Comparison of ENCODE assay signal across 23 cellular contexts in the genomic region with DNA sequence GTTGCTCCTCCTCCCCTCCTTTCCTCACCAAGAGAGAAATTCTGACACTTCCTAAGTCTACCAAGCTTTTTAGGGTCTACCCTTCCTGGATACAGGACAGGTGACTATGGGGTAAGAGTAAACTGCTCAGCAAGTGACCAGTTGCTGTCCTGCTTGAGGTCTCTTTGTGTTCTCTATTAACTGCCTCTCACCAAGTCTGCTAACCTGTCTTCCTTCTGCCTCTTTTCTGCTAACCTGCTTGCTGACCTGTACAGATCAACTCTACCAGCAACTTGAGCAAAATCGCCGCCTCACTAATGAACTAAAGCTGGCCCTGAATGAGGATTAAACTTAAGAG. TPM values are rescaled to one million over a fixed set of nuclear protein-coding genes. Genes with fewer than 3 reads are reported as not detected.
DNase-seq lines count a peak whose midpoint lies in the region; ATAC-seq, FAIRE-seq and TF ChIP-seq lines count a peak whose summit lies in the region.
"Had no signal": no experiment of that assay in that cellular context is flagged by ENCODE, and none has a peak within 500 bp of the region (broad histone marks: within the 10 kb centered on the region; RNA-seq: fewer than 3 reads in every experiment).

No MANE protein-coding gene starts in this region.

- CTCF ChIA-PET in Calu3 (lab: Charles Lee), result interaction anchor here (0.6 kb wide), 1 partner anchor 423 kb away, joined by 3 read pairs; no protein-coding TSS in a partner anchor

- FAIRE-seq in astrocyte (lab: Jason Lieb, UNC), result no peak
- FAIRE-seq: colon, endometrium, islet of Langerhans, K562, TTC549 had no signal

- H4K20me1 ChIP-seq in astrocyte (ENCODE audit: insufficient read depth, low read length), result peaks cover 71% of the 10 kb centered on the region
- H4K20me1 ChIP-seq in hepatocyte (ENCODE audit: insufficient read depth, poor library complexity, severe bottlenecking), result no peaks in the 10 kb centered on the region

- intact Hi-C loops in Calu3 (cut with micrococcal nuclease; ENCODE audit: unreplicated experiment), result no loop called here
- intact Hi-C loops in psoas muscle (cut with DNase I), result no loop called here

- H3K36me3 Mint-ChIP-seq in Calu3 (ENCODE audit: insufficient read depth, unreplicated experiment), result peaks cover 90% of the 10 kb centered on the region
- H3K36me3 Mint-ChIP-seq in astrocyte (ENCODE audit: low read depth, unreplicated experiment), result peaks cover 22% of the 10 kb centered on the region
- H3K36me3 Mint-ChIP-seq: activated naive CD4-positive, alpha-beta T cell treated with anti-CD3 and anti-CD28 coated beads, Interleukin-2, amount 50 U/mL, for 72 hours had no signal

- peaks cover 14% of the 10 kb centered on the region for H3K4me1 ChIP-seq in astrocyte (ENCODE audit: insufficient read depth, low read length)
- peaks cover 0 to 38% of the 10 kb centered on the region in 2 donors for H3K4me1 ChIP-seq in right atrium auricular region
- peaks cover 12% of the 10 kb centered on the region for H3K4me1 ChIP-seq in psoas muscle
- H3K4me1 ChIP-seq in hepatocyte (ENCODE audit: insufficient read depth), result peaks cover 3% of the 10 kb centered on the region
- H3K4me1 ChIP-seq: vagina had no signal

- 95 to 100% (median 96%) methylated on average over 2 of the region's 2 CpGs for WGBS in psoas muscle, 3 donors
- WGBS in hepatocyte (ENCODE audit: low lambda C conversion rate, missing lambda C conversion rate), result 96% methylated on average over 2 of the region's 2 CpGs

- no peaks in the 10 kb centered on the region for H3K9me2 ChIP-seq in hepatocyte (replicated peaks; ENCODE audit: insufficient read depth)

- peak overlapping the region; percentile 86 for H3K27ac Mint-ChIP-seq in Calu3 (ENCODE audit: unreplicated experiment)
- H3K27ac Mint-ChIP-seq in astrocyte (ENCODE audit: unreplicated experiment), result peak overlapping the region; percentile 76
- H3K27ac Mint-ChIP-seq: activated CD4-positive, alpha-beta T cell treated with anti-CD3 and anti-CD28 coated beads for 36 hours; activated naive CD4-positive, alpha-beta T cell treated with anti-CD3 and anti-CD28 coated beads, Interleukin-2, amount 50 U/mL, for 72 hours; activated T-cell treated with anti-CD3 and anti-CD28 coated beads, Interleukin-2, amount 50 U/mL, for 72 hours; CD14-positive monocyte; natural killer cell; T-cell had no signal

- H3K27ac ChIP-seq in astrocyte (ENCODE audit: low read depth, low read length) (peak overlapping the region; percentile 15), right atrium auricular region (peak overlapping the region; percentile 49 to 71), psoas muscle (peak overlapping the region; percentile 65), hepatocyte (no peak overlapping the region)
- H3K27ac ChIP-seq: vagina had no signal

- TF ChIP-seq CTCF in Calu3 (IDR thresholded peaks at IDR 0.05; ENCODE audit: unreplicated experiment) (no peak), astrocyte (IDR thresholded peaks at IDR 0.05; ENCODE audit: insufficient read depth, low read depth, low read length) (no peak), right atrium auricular region (IDR thresholded peaks at IDR 0.05) (no peak), psoas muscle (IDR thresholded peaks at IDR 0.05) (no peak), hepatocyte (IDR thresholded peaks at IDR 0.05; ENCODE audit: poor library complexity) (no peak)

- H3K9me3 Mint-ChIP-seq in Calu3 (ENCODE audit: low read depth, unreplicated experiment) (no peaks in the 10 kb centered on the region), astrocyte (ENCODE audit: unreplicated experiment) (no peaks in the 10 kb centered on the region)
- H3K9me3 Mint-ChIP-seq: activated naive CD4-positive, alpha-beta T cell treated with anti-CD3 and anti-CD28 coated beads, Interleukin-2, amount 50 U/mL, for 72 hours; activated T-cell treated with anti-CD3 and anti-CD28 coated beads, Interleukin-2, amount 50 U/mL, for 72 hours; CD14-positive monocyte; natural killer cell; T-cell had no signal

- H3K27me3 ChIP-seq in astrocyte (ENCODE audit: insufficient read depth, low read length) (no peaks in the 10 kb centered on the region), right atrium auricular region (no peaks in the 10 kb centered on the region), psoas muscle (ENCODE audit: insufficient read depth in 3 of 3, low read length in 2 of 3) (no peaks in the 10 kb centered on the region), hepatocyte (no peaks in the 10 kb centered on the region)
- H3K27me3 ChIP-seq: vagina had no signal

- H3K4me1 Mint-ChIP-seq in Calu3 (ENCODE audit: low read depth, unreplicated experiment) (peaks cover 40% of the 10 kb centered on the region), astrocyte (ENCODE audit: low read depth, unreplicated experiment) (peaks cover 51% of the 10 kb centered on the region)
- H3K4me1 Mint-ChIP-seq: activated CD4-positive, alpha-beta T cell treated with anti-CD3 and anti-CD28 coated beads for 36 hours; T-cell had no signal

- no peaks in the 10 kb centered on the region for H3K27me3 Mint-ChIP-seq in Calu3 (ENCODE audit: unreplicated experiment)
- no peaks in the 10 kb centered on the region for H3K27me3 Mint-ChIP-seq in astrocyte (ENCODE audit: low read depth, unreplicated experiment)
- H3K27me3 Mint-ChIP-seq: activated CD4-positive, alpha-beta T cell treated with anti-CD3 and anti-CD28 coated beads for 36 hours; T-cell had no signal

- DNase-seq in Calu3 (no peak), astrocyte (ENCODE audit: low read depth) (no peak), right atrium auricular region (ENCODE audit: low spot score) (no peak), psoas muscle (no peak), hepatocyte (ENCODE audit: low spot score) (no peak), NOMO-1 treated with DMSO at 0.1 percent for 48 hours (lab: John Stamatoyannopoulos, UW; ENCODE audit: unreplicated experiment) (no peak)
- DNase-seq in activated naive CD4-positive, alpha-beta T cell treated with anti-CD3 and anti-CD28 coated beads, Interleukin-2, amount 50 U/mL, for 16 hours, result no peak
- DNase-seq: activated CD4-positive, alpha-beta T cell treated with anti-CD3 and anti-CD28 coated beads for 36 hours; activated T-cell treated with anti-CD3 and anti-CD28 coated beads, Interleukin-2, amount 50 U/mL, for 72 hours; GDM1; hippocampal formation; natural killer cell; NCI-H146; T-cell had no signal

- H2AFZ ChIP-seq in astrocyte (ENCODE audit: low read depth, low read length), result no peak overlapping the region
- no peak overlapping the region for H2AFZ ChIP-seq in hepatocyte

- H3K4me3 ChIP-seq in astrocyte (ENCODE audit: insufficient read depth, low read depth, low read length), result no peak overlapping the region
- no peak overlapping the region for H3K4me3 ChIP-seq in right atrium auricular region
- no peak overlapping the region for H3K4me3 ChIP-seq in psoas muscle
- no peak overlapping the region for H3K4me3 ChIP-seq in hepatocyte
- H3K4me3 ChIP-seq: K562, vagina had no signal

- peak overlapping the region; percentile 24 for H3K9ac ChIP-seq in astrocyte (ENCODE audit: low read length)

- ATAC-seq in psoas muscle (peak in 3 of 4 donors; percentile 5 to 14 (median 11)), GM19328 (IDR thresholded peaks at IDR 0.05; ENCODE audit: unreplicated experiment) (no peak)
- ATAC-seq: activated CD4-positive, alpha-beta T cell treated with anti-CD3 and anti-CD28 coated beads for 36 hours; activated naive CD4-positive, alpha-beta T cell treated with anti-CD3 and anti-CD28 coated beads, Interleukin-2, amount 50 U/mL, for 72 hours; activated T-cell treated with anti-CD3 and anti-CD28 coated beads, Interleukin-2, amount 50 U/mL, for 72 hours; K562; natural killer cell; T-cell had no signal

- H3K4me2 ChIP-seq in astrocyte (ENCODE audit: low read length), result no peak overlapping the region
- H3K4me2 ChIP-seq in hepatocyte, result no peak overlapping the region

- no TSS peak for BruUV-seq in Calu3 (replicated peaks; lab: Mats Ljungman, UMichigan)

- H3K9me3 ChIP-seq in astrocyte (ENCODE audit: insufficient read depth, low read depth, low read length) (no peaks in the 10 kb centered on the region), right atrium auricular region (no peaks in the 10 kb centered on the region), psoas muscle (no peaks in the 10 kb centered on the region), hepatocyte (ENCODE audit: low read depth) (no peaks in the 10 kb centered on the region)
- H3K9me3 ChIP-seq: vagina had no signal

- H3K36me3 ChIP-seq in astrocyte (ENCODE audit: insufficient read depth, low read length) (peaks cover 70% of the 10 kb centered on the region), right atrium auricular region (peaks cover 58% of the 10 kb centered on the region), psoas muscle (ENCODE audit: insufficient read depth in 1 of 2, low read depth in 1 of 2) (peaks cover 2 to 52% of the 10 kb centered on the region in 2 donors), hepatocyte (replicated peaks; ENCODE audit: insufficient read depth, low read depth) (no peaks in the 10 kb centered on the region)

- H3K4me3 Mint-ChIP-seq in Calu3 (ENCODE audit: low read depth, unreplicated experiment) (no peak overlapping the region), astrocyte (ENCODE audit: unreplicated experiment) (no peak overlapping the region)
- H3K4me3 Mint-ChIP-seq: activated CD4-positive, alpha-beta T cell treated with anti-CD3 and anti-CD28 coated beads for 36 hours; activated T-cell treated with anti-CD3 and anti-CD28 coated beads, Interleukin-2, amount 50 U/mL, for 72 hours; CD14-positive monocyte; natural killer cell; T-cell had no signal

- H3K79me2 ChIP-seq in astrocyte (ENCODE audit: insufficient read depth, low read length) (peaks cover 4% of the 10 kb centered on the region), hepatocyte (peaks cover 4% of the 10 kb centered on the region)

RNA-seq across cellular contexts. Expression of a gene that starts 27.0 kb away (rescaled TPM):
- 691 and 1,158 TPM in 2 replicates for total RNA-seq in Calu3 (2022)
- total RNA-seq in astrocyte, result 2,922 and 3,062 TPM in 2 replicates
- 1,000 to 10,000 TPM; 5,368 to 7,988 TPM for total RNA-seq in right atrium auricular region
- total RNA-seq in psoas muscle, result 1,000 to 10,000 TPM; 1,097 to 5,131 (median 2,563) TPM
- polyA plus RNA-seq in psoas muscle, result 1,000 to 10,000 TPM; 1,146 to 4,515 (median 3,805) TPM
- total RNA-seq in hepatocyte, result 283 and 291 TPM in 2 replicates
- 353 and 477 TPM in 2 replicates for polyA plus RNA-seq in hepatocyte

RNA-seq across cellular contexts. Expression of a gene that starts 52.1 kb away (rescaled TPM):
- total RNA-seq in Calu3 (2022), result 16.1 and 17.3 TPM in 2 replicates
- total RNA-seq in astrocyte, result 29.8 and 37.2 TPM in 2 replicates
- total RNA-seq in right atrium auricular region, result 10 to 100 TPM; 10.6 to 20.5 TPM
- total RNA-seq in psoas muscle, result 10 to 100 TPM; 23.0 to 44.0 (median 33.7) TPM
- polyA plus RNA-seq in psoas muscle, result 10 to 100 TPM; 24.9 to 44.6 (median 29.7) TPM
- 19.6 and 31.0 TPM in 2 replicates for total RNA-seq in hepatocyte
- 19.2 and 26.5 TPM in 2 replicates for polyA plus RNA-seq in hepatocyte
